In the genomic region with DNA sequence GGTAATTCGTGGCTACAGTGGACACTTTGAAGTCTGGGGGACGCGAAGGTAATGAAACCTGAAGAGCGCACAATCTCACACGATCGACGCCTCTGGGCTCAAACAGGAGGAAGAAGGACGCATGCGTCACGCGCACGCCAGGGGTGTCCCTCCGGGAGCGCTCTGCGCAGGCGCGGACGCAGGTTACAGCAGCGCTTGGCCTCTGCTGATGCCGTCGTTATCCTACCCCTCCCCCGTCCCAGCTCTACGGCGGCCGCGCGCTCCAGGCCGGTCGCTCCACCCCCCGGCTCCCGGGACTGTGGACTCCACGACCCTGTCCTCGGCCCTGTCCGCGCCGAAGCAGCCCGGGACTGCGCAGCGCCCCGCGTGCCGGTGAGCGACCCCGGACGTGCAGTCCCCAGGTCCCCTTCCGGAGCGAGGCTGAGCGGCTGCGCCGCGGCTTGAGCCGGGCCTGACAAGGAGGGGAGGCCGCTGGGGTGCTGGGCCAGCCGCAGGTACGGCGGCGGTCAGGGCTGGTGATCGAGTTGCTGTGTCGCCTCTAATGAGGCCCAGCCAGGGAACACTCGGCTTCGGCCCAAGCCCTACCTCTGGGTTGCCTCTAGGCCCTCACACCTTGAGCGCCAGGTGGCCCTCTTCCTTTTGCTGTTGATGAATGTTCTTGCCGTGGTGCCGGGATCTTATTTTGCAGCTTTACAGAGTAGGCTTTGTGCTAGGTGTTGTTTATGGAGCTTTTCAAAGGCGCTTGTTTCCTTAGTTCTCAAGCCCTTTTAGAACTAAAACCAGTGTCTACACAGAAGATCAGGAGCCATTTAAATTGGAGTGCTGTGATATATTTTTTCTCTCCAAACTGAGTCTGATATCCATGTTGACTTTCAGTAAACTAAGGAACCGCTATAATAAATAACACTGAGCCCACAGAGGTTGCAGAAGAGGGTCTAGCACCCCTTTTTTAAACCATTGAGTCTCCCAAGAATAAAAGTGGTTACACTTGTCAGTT, we compare ENCODE assay signal across 8 cellular contexts.
DNase-seq lines count a peak whose midpoint lies in the region; ATAC-seq, FAIRE-seq and TF ChIP-seq lines count a peak whose summit lies in the region.

A gene (plus strand): TSS at position 241 of the 997 bp plus-strand sequence. CDS start 3,517 bp downstream, outside the sequence.

- DNase-seq in AG09309 (ENCODE audit: low read depth), result peak; percentile 68
- peak; percentile 99 for DNase-seq in NCI-H226
- peak; percentile 94 for DNase-seq in cerebellar cortex (ENCODE audit: low spot score)
- peak; percentile 97 for DNase-seq in stimulated activated CD4-positive, alpha-beta T cell treated with anti-CD3 and anti-CD28 coated beads, Interleukin-12 subunit alpha, Interleukin-12 subunit beta, amount 100 ng/mL, for 4 hours

- in situ Hi-C loops in GM18951 (cut with MboI; ENCODE audit: low sequenced_read_pairs, unreplicated experiment), result no loop called here

- peak; percentile 75 for TF ChIP-seq POLR2A in GM18951 (IDR thresholded peaks at IDR 0.05; ENCODE audit: extremely low read depth, insufficient read depth, insufficient read length)

- FAIRE-seq in islet of Langerhans (lab: Jason Lieb, UNC), result peak; percentile 79

- peak; percentile 2 for TF ChIP-seq CTCF in AG09309 (IDR thresholded peaks at IDR 0.05; ENCODE audit: control insufficient read depth, insufficient read depth, low read depth, low read length, missing control alignments)

- ATAC-seq in HG03196 (IDR thresholded peaks at IDR 0.05; ENCODE audit: unreplicated experiment), result peak; percentile 97
- peak; percentile 93 to 94 for ATAC-seq in activated CD4-positive, CD25-positive, alpha-beta regulatory T cell treated with anti-CD3 and anti-CD28 coated beads, Interleukin-2, amount 50 U/mL, for 24 hours

- peak within 1 kb of the TSS; percentile 78 for H3K4me3 ChIP-seq in AG09309 (ENCODE audit: control insufficient read depth, low read depth, low read length)

Comparison
In these comparisons a context has a peak if more than half of its experiments do, and no peak if none do; other contexts are left out.
1. Peak in every context shown above with its lines: DNase-seq, ATAC-seq and H3K4me3 ChIP-seq.